8 cellular contexts compared by ENCODE assay signal in genomic region chr20:59221881-59222238, GRCh38. TPM values are rescaled to one million over a fixed set of nuclear protein-coding genes. Genes with fewer than 3 reads are reported as not detected.
DNase-seq lines count a peak whose midpoint lies in the region; ATAC-seq, FAIRE-seq and TF ChIP-seq lines count a peak whose summit lies in the region.

No MANE protein-coding gene starts in this region.

- H4K20me1 ChIP-seq in DOHH2 (ENCODE audit: control insufficient read depth, insufficient read depth, low read depth, low read length) (no peaks in the 10 kb centered on the region), fibroblast of lung (ENCODE audit: control insufficient read depth, extremely low read depth, insufficient read depth, low read length) (no peaks in the 10 kb centered on the region)

- H3K4me2 ChIP-seq in DOHH2 (ENCODE audit: low read length) (peak overlapping the region; percentile 81), fibroblast of lung (ENCODE audit: extremely low read depth, insufficient read depth, low read length) (peak overlapping the region; percentile 48)

- H3K9me3 ChIP-seq in DOHH2 (ENCODE audit: control insufficient read depth, insufficient read depth, low read length) (no peaks in the 10 kb centered on the region), RWPE2 (ENCODE audit: severe bottlenecking) (no peaks in the 10 kb centered on the region), fibroblast of lung (ENCODE audit: control insufficient read depth, insufficient read depth, low read depth, low read length) (no peaks in the 10 kb centered on the region), prostate gland (no peaks in the 10 kb centered on the region)

- H3K79me2 ChIP-seq in DOHH2 (ENCODE audit: control insufficient read depth, low read length): no peaks in the 10 kb centered on the region
- H3K79me2 ChIP-seq in fibroblast of lung (ENCODE audit: control insufficient read depth, insufficient read depth, low read length): no peaks in the 10 kb centered on the region

- no peak for TF ChIP-seq POLR2A in prostate gland (IDR thresholded peaks at IDR 0.05)

- H3K4me1 ChIP-seq in DOHH2 (ENCODE audit: control insufficient read depth, low read length) (peaks cover 11% of the 10 kb centered on the region), RWPE2 (ENCODE audit: insufficient read depth, poor library complexity, severe bottlenecking) (peaks cover 3% of the 10 kb centered on the region), fibroblast of lung (ENCODE audit: control insufficient read depth, extremely low read depth, insufficient read depth, low read length) (no peaks in the 10 kb centered on the region), prostate gland (replicated peaks) (no peaks in the 10 kb centered on the region)

- H3F3A ChIP-seq in DOHH2 (ENCODE audit: control insufficient read depth, insufficient read depth): no peaks in the 10 kb centered on the region

- WGBS in prostate gland: 8% methylated on average over 12 of the region's 12 CpGs

- H3K27me3 ChIP-seq in DOHH2 (ENCODE audit: control insufficient read depth, low read length): 0 out of 2 replicates have a peak, but pooled peaks cover 4% of the 10 kb centered on the region
- peaks cover 88% of the 10 kb centered on the region for H3K27me3 ChIP-seq in RWPE2 (ENCODE audit: insufficient read depth, poor library complexity, severe bottlenecking)
- H3K27me3 ChIP-seq in fibroblast of lung (ENCODE audit: control insufficient read depth, insufficient read depth, low read length): peaks cover 14% of the 10 kb centered on the region
- H3K27me3 ChIP-seq in prostate gland (replicated peaks; ENCODE audit: insufficient read depth): no peaks in the 10 kb centered on the region

- H3K4me3 ChIP-seq in DOHH2 (ENCODE audit: low read length): peak overlapping the region; percentile 70
- H3K4me3 ChIP-seq in RWPE2 (ENCODE audit: severe bottlenecking): peak overlapping the region; percentile 23
- H3K4me3 ChIP-seq in fibroblast of lung (replicated peaks in 1 of 4; ENCODE audit: control extremely low read depth in 1 of 4, insufficient read depth in 1 of 4, low read depth in 3 of 4, low read length in 4 of 4): peak overlapping the region in 3 of 4 experiments; percentile 3 to 58 (median 26)
- H3K4me3 ChIP-seq in prostate gland: peak overlapping the region; percentile 38 to 47

- H3K27ac ChIP-seq in DOHH2 (ENCODE audit: low read depth, low read length) (no peak overlapping the region), RWPE2 (ENCODE audit: poor library complexity, severe bottlenecking) (no peak overlapping the region), fibroblast of lung (ENCODE audit: insufficient read depth, low read length) (no peak overlapping the region), prostate gland (peak overlapping the region in 1 of 2 donors; percentile 55)

- no peak overlapping the region for H3K9ac ChIP-seq in fibroblast of lung (ENCODE audit: insufficient read depth, low read length)

- H3K9me2 ChIP-seq in DOHH2 (replicated peaks; ENCODE audit: control insufficient read depth, low read length): no peaks in the 10 kb centered on the region

- intact Hi-C loops in prostate gland (cut with DNase I): loop anchor here (2.0 to 10.0 kb wide), 3 partner anchors 135 to 353 kb away; no protein-coding TSS in a partner anchor

- DNase-seq in RWPE2 (ENCODE audit: low spot score) (no peak), fibroblast of lung (ENCODE audit: low read depth in 2 of 2) (no peak), prostate gland (ENCODE audit: low spot score) (no peak), mucosa of gallbladder (ENCODE audit: low spot score) (no peak), GM19239 (ENCODE audit: insufficient read length, low spot score) (no peak)
- no peak for DNase-seq in activated CD4-positive, alpha-beta T cell treated with anti-CD3 and anti-CD28 coated beads for 1 hour

- no peak for FAIRE-seq in GM19239 (lab: Jason Lieb, UNC)

- TF ChIP-seq CTCF in DOHH2 (IDR thresholded peaks at IDR 0.05; ENCODE audit: low read depth, low read length, poor library complexity, severe bottlenecking): no peak
- TF ChIP-seq CTCF in RWPE2 (IDR thresholded peaks at IDR 0.05; ENCODE audit: poor library complexity, severe bottlenecking): no peak
- no peak for TF ChIP-seq CTCF in fibroblast of lung (conservative IDR thresholded peaks at IDR 0.05 in 1 of 2, IDR thresholded peaks at IDR 0.05 in 1 of 2; ENCODE audit: low read depth in 1 of 2, low read length in 2 of 2)
- no peak for TF ChIP-seq CTCF in prostate gland (IDR thresholded peaks at IDR 0.05)

- H3K36me3 ChIP-seq in DOHH2 (ENCODE audit: control insufficient read depth, low read length) (no peaks in the 10 kb centered on the region), RWPE2 (ENCODE audit: low read depth) (no peaks in the 10 kb centered on the region), fibroblast of lung (ENCODE audit: control insufficient read depth, insufficient read depth, low read length) (no peaks in the 10 kb centered on the region), prostate gland (no peaks in the 10 kb centered on the region)

- peak; percentile 6; the same call in 2 of the 3 replicates for ATAC-seq in RWPE2 (ENCODE audit: low read depth)
- no peak for ATAC-seq in HG03108 (IDR thresholded peaks at IDR 0.05; ENCODE audit: unreplicated experiment)

- H2AFZ ChIP-seq in fibroblast of lung (ENCODE audit: low read length): no peak overlapping the region

RNA-seq across cellular contexts. Expression of gene ZNF831, which starts 58.2 kb away (rescaled TPM):
- not detected in 2 replicates for total RNA-seq in fibroblast of lung
- polyA plus RNA-seq in fibroblast of lung: not detected in 2 replicates
- not detected in 2 replicates for polyA plus RNA-seq in fibroblast of lung (2012)
- not detected in 2 replicates for polyA minus RNA-seq in fibroblast of lung (ENCODE audit: low replicate concordance)
- 1 to 10 TPM in 1 of 2 donors, under 1 TPM in 1; 0.46 to 1.1 TPM for total RNA-seq in prostate gland
- total RNA-seq in mucosa of gallbladder: 1.4 TPM
